ENCODE assay signal across 8 cellular contexts in the genomic region with DNA sequence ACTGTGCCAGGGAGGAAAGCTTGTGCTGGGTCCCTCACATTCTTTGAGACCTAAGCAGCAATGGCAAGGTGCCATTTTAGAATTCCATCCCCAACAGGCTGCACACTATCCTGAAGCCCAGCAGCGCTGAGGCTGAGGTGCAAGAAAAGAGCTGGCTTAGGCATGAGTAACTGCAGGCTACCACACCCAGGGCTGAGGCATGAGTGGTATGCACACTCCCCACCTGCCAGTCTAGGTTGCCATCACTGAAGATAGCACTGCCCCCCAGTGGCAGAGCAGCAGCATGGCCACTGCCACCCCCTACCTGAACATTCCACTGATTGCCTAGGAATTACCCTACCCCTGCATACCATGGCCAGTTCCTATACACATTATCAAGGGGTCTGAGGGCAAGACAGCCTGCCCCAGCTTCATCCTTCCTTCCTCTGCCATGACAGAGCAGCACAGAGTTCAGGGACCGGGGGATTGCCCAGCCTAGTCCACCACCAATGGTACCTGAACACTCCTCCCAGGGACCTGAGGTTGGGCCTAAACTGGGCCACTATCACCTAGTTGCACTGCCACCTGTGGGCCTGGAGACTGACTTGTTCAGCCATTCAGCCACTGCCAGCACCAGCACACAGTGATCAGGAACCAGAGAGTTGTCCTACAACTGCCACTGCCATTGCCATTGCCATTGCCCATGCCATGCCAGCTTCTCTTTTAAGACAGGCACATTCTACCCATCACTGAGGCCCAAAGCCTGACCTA.
DNase-seq lines count a peak whose midpoint lies in the region; ATAC-seq and TF ChIP-seq lines count a peak whose summit lies in the region.

No MANE protein-coding gene starts in this region.

- no peak overlapping the region for H3K14ac ChIP-seq in trophoblast cell (ENCODE audit: low read length)

- WGBS in trophoblast cell (ENCODE audit: extremely low coverage, insufficient coverage, insufficient read length): no CpG with 5 or more reads among the region's 2 CpGs

- H3K27ac ChIP-seq in OCI-LY7 (ENCODE audit: low read depth, low read length, poor library complexity, severe bottlenecking) (no peak overlapping the region), trophoblast cell (ENCODE audit: low read depth, low read length) (no peak overlapping the region)

- no peaks in the 10 kb centered on the region for H3K9me2 ChIP-seq in OCI-LY7 (ENCODE audit: insufficient read depth, low read length)

- no peaks in the 10 kb centered on the region for H3K79me1 ChIP-seq in trophoblast cell (ENCODE audit: low read length)

- H2AK5ac ChIP-seq in trophoblast cell (ENCODE audit: low read length): no peak overlapping the region

- H3K36me3 ChIP-seq in OCI-LY7 (ENCODE audit: insufficient read depth, low read length): no peaks in the 10 kb centered on the region; the same call in 1 of the 2 replicates
- H3K36me3 ChIP-seq in trophoblast cell (ENCODE audit: control insufficient read depth in 1 of 2, insufficient read depth in 2 of 2, low read length in 2 of 2): no peaks in the 10 kb centered on the region

- no TSS peak for BruUV-seq in OCI-LY7 (replicated peaks; lab: Mats Ljungman, UMichigan)

- no peak overlapping the region for H2BK12ac ChIP-seq in trophoblast cell (ENCODE audit: low read length)

- H2BK120ac ChIP-seq in trophoblast cell (ENCODE audit: insufficient read depth, low read length, poor library complexity): no peak overlapping the region

- POLR2A ChIA-PET in OCI-LY7 (lab: Charles Lee): no interaction called here

- DNase-seq in EL: peak; percentile 77
- DNase-seq in OCI-LY7 (ENCODE audit: low spot score): peak; percentile 68
- peak; percentile 69 for DNase-seq in epithelial cell of proximal tubule (ENCODE audit: low read depth)
- peak; percentile 88 for DNase-seq in trophoblast cell
- DNase-seq in effector CD8-positive, alpha-beta T cell (lab: John Stamatoyannopoulos, UW): no peak
- no peak for DNase-seq in putamen (ENCODE audit: low spot score)

- no peak overlapping the region for H3K23ac ChIP-seq in trophoblast cell (ENCODE audit: low read length)

- peak overlapping the region; percentile 30 for H4K91ac ChIP-seq in trophoblast cell (ENCODE audit: low read depth, low read length)

- no peak overlapping the region for H4K12ac ChIP-seq in trophoblast cell (ENCODE audit: low read depth, low read length)

- H3K4me1 ChIP-seq in OCI-LY7 (ENCODE audit: insufficient read depth, low read length, poor library complexity, severe bottlenecking): no peaks in the 10 kb centered on the region
- peaks cover 3% of the 10 kb centered on the region in 2 experiments for H3K4me1 ChIP-seq in trophoblast cell (ENCODE audit: control insufficient read depth in 1 of 2, insufficient read depth in 2 of 2, low read length in 2 of 2)

- H3K4me2 ChIP-seq in OCI-LY7 (ENCODE audit: low read length) (no peak overlapping the region), trophoblast cell (ENCODE audit: low read length) (no peak overlapping the region)

- H3K27me3 ChIP-seq in trophoblast cell (ENCODE audit: insufficient read depth, low read length): no peaks in the 10 kb centered on the region

- CTCF ChIA-PET in OCI-LY7 (lab: Charles Lee; ENCODE audit: unreplicated experiment): no interaction called here

- no peak overlapping the region for H4K8ac ChIP-seq in trophoblast cell (ENCODE audit: low read depth, low read length)

- H3K79me2 ChIP-seq in OCI-LY7 (ENCODE audit: insufficient read depth, low read depth, low read length): no peaks in the 10 kb centered on the region
- H3K79me2 ChIP-seq in trophoblast cell (ENCODE audit: control insufficient read depth, insufficient read depth, low read length, poor library complexity): no peaks in the 10 kb centered on the region

- H4K20me1 ChIP-seq in OCI-LY7 (ENCODE audit: insufficient read depth, low read length): no peaks in the 10 kb centered on the region

- H3K18ac ChIP-seq in trophoblast cell (ENCODE audit: low read length): no peak overlapping the region

- no peak overlapping the region for H2BK5ac ChIP-seq in trophoblast cell (ENCODE audit: low read depth, low read length, poor library complexity)

- H2AFZ ChIP-seq in OCI-LY7 (ENCODE audit: low read length): peak overlapping the region; percentile 49; the same call in 1 of the 2 replicates
- H2AFZ ChIP-seq in trophoblast cell (ENCODE audit: insufficient read depth, low read length, poor library complexity): no peak overlapping the region

- H3K9me3 ChIP-seq in OCI-LY7 (ENCODE audit: low read length): peaks cover 28% of the 10 kb centered on the region
- H3K9me3 ChIP-seq in trophoblast cell (ENCODE audit: insufficient read depth, low read depth, low read length): peaks cover 2% of the 10 kb centered on the region

- no peak overlapping the region for H3K4ac ChIP-seq in trophoblast cell (ENCODE audit: low read depth, low read length)

- ATAC-seq in GM19328 (IDR thresholded peaks at IDR 0.05; ENCODE audit: unreplicated experiment): peak; percentile 90
- peak; percentile 96 for ATAC-seq in HG03135 (IDR thresholded peaks at IDR 0.05; ENCODE audit: unreplicated experiment)

- TF ChIP-seq CTCF in OCI-LY7 (conservative IDR thresholded peaks at IDR 0.05; ENCODE audit: low read length) (peak; percentile 86), epithelial cell of proximal tubule (conservative IDR thresholded peaks at IDR 0.05; ENCODE audit: low read depth, low read length) (peak; percentile 96)

- intact Hi-C loops in OCI-LY7 (cut with micrococcal nuclease; ENCODE audit: unreplicated experiment): loop anchor here (1.0 to 10.0 kb wide), 5 partner anchors 72 to 401 kb away; no protein-coding TSS in a partner anchor

- H3K4me3 ChIP-seq in OCI-LY7 (ENCODE audit: low read depth, low read length, poor library complexity, severe bottlenecking): no peak overlapping the region
- no peak overlapping the region for H3K4me3 ChIP-seq in epithelial cell of proximal tubule (ENCODE audit: low read depth, low read length)
- H3K4me3 ChIP-seq in trophoblast cell (ENCODE audit: low read depth, low read length): peak overlapping the region; percentile 51

- no peak overlapping the region for H3K9ac ChIP-seq in trophoblast cell (ENCODE audit: low read length)

Comparison
In these comparisons a context has a peak if more than half of its experiments do, and no peak if none do; other contexts are left out.
1. DNase-seq: peak in EL (single experiment), OCI-LY7 (single experiment), epithelial cell of proximal tubule (single experiment) and trophoblast cell (2 of 2); none in effector CD8-positive, alpha-beta T cell (single experiment) and putamen (single experiment).